ENCODE assay signal across 8 cellular contexts in genomic region chrX:119573840-119574393, GRCh38. TPM values are rescaled to one million over a fixed set of nuclear protein-coding genes. Genes with fewer than 3 reads are reported as not detected.
DNase-seq lines count a peak whose midpoint lies in the region; ATAC-seq, FAIRE-seq and TF ChIP-seq lines count a peak whose summit lies in the region.

No MANE protein-coding gene starts in this region.

- H3K4me3 Mint-ChIP-seq in activated T-helper 2 cell treated with anti-CD3 and anti-CD28 coated beads, Interferon-gamma antibody, Interleukin-2, Interleukin-4, amounts not matched to agents 10 μg/mL and 5 μg/mL and 100 μg/mL, durations not matched to agents 14 hours and 24 hours and 36 hours (ENCODE audit: low read depth) = peak overlapping the region; percentile 91

- no peak overlapping the region; the same call in 1 of the 2 replicates for H3K9ac ChIP-seq in HUES48 (ENCODE audit: low read depth, low read length)

- WGBS in pancreas, 2 donors = 0 to 24% methylated on average over 28 to 30 of the region's 30 CpGs

- H3K9me3 Mint-ChIP-seq in activated T-helper 2 cell treated with anti-CD3 and anti-CD28 coated beads, Interferon-gamma antibody, Interleukin-2, Interleukin-4, amounts not matched to agents 10 μg/mL and 5 μg/mL and 100 μg/mL, durations not matched to agents 14 hours and 24 hours and 36 hours = no peaks in the 10 kb centered on the region

- peaks cover 52% of the 10 kb centered on the region for H3K9me3 ChIP-seq in HUES48 (ENCODE audit: control insufficient read depth, insufficient read depth, low read length)
- H3K9me3 ChIP-seq in pancreas = no peaks in the 10 kb centered on the region

- H3K4me1 Mint-ChIP-seq in activated T-helper 2 cell treated with anti-CD3 and anti-CD28 coated beads, Interferon-gamma antibody, Interleukin-2, Interleukin-4, amounts not matched to agents 10 μg/mL and 5 μg/mL and 100 μg/mL, durations not matched to agents 14 hours and 24 hours and 36 hours (ENCODE audit: low read depth) = peaks cover 15% of the 10 kb centered on the region

- H3K27me3 Mint-ChIP-seq in activated T-helper 2 cell treated with anti-CD3 and anti-CD28 coated beads, Interferon-gamma antibody, Interleukin-2, Interleukin-4, amounts not matched to agents 10 μg/mL and 5 μg/mL and 100 μg/mL, durations not matched to agents 14 hours and 24 hours and 36 hours (ENCODE audit: low read depth) = no peaks in the 10 kb centered on the region

- FAIRE-seq in pancreas (lab: Jason Lieb, UNC) = no peak

- intact Hi-C loops in activated T-helper 2 cell treated with anti-CD3 and anti-CD28 coated beads, Interferon-gamma antibody, Interleukin-2, Interleukin-4, amounts not matched to agents 10 μg/mL and 5 μg/mL and 100 μg/mL, durations not matched to agents 14 hours and 24 hours and 36 hours (cut with micrococcal nuclease) = loop anchor here (1.0 to 10.0 kb wide), 4 partner anchors 9 to 119 kb away; partner anchors contain the start of genes SEPTIN6 and STEEP1
- intact Hi-C loops in Right ventricle myocardium superior (cut with DNase I) = no loop called here
- intact Hi-C loops in pancreas (cut with DNase I) = no loop called here

- ATAC-seq in GM19452 (IDR thresholded peaks at IDR 0.05; ENCODE audit: unreplicated experiment) = peak; percentile 83
- ATAC-seq in Right ventricle myocardium superior (ENCODE audit: poor library complexity) = peak; percentile 50
- peak; percentile 17 to 53 (median 24) for ATAC-seq in pancreas
- ATAC-seq in HG03097 (IDR thresholded peaks at IDR 0.05; ENCODE audit: low FRiP score, unreplicated experiment) = no peak

- H3K27me3 ChIP-seq in HUES48 (ENCODE audit: control insufficient read depth, insufficient read depth, low read length) (no peaks in the 10 kb centered on the region), pancreas (no peaks in the 10 kb centered on the region)

- H3K36me3 ChIP-seq in HUES48 (ENCODE audit: control insufficient read depth, insufficient read depth, low read length) = no peaks in the 10 kb centered on the region
- H3K36me3 ChIP-seq in pancreas = no peaks in the 10 kb centered on the region

- H3K4me3 ChIP-seq in HUES48 (ENCODE audit: low read depth, low read length) (peak overlapping the region; percentile 79), pancreas (peak overlapping the region in 3 of 4 donors; percentile 48 to 63 (median 56))

- peak overlapping the region; percentile 90 for H3K27ac Mint-ChIP-seq in activated T-helper 2 cell treated with anti-CD3 and anti-CD28 coated beads, Interferon-gamma antibody, Interleukin-2, Interleukin-4, amounts not matched to agents 10 μg/mL and 5 μg/mL and 100 μg/mL, durations not matched to agents 14 hours and 24 hours and 36 hours

- H3K4me1 ChIP-seq in HUES48 (ENCODE audit: control insufficient read depth, insufficient read depth, low read length) (no peaks in the 10 kb centered on the region; the same call in 1 of the 2 replicates), pancreas (no peaks in the 10 kb centered on the region)

- DNase-seq in DMS 273 (lab: John Stamatoyannopoulos, UW; ENCODE audit: unreplicated experiment) = peak; percentile 67
- DNase-seq in activated T-helper 2 cell treated with anti-CD3 and anti-CD28 coated beads, Interferon-gamma antibody, Interleukin-2, Interleukin-4, amounts not matched to agents 10 μg/mL and 5 μg/mL and 100 μg/mL, durations not matched to agents 14 hours and 24 hours and 36 hours (ENCODE audit: low spot score) = no peak
- DNase-seq in Right ventricle myocardium superior = peak; percentile 39
- peak in 4 of 6 donors; percentile 21 to 43 (median 26) for DNase-seq in pancreas
- no peak for DNase-seq in superior temporal gyrus (ENCODE audit: extremely low spot score)

- no peak for TF ChIP-seq CTCF in pancreas (IDR thresholded peaks at IDR 0.05)

- H3K27ac ChIP-seq in HUES48 (ENCODE audit: low read depth, low read length) (peak overlapping the region; percentile 59), pancreas (peak overlapping the region; percentile 14 to 80 (median 75))

- peaks cover 10% of the 10 kb centered on the region for H3K36me3 Mint-ChIP-seq in activated T-helper 2 cell treated with anti-CD3 and anti-CD28 coated beads, Interferon-gamma antibody, Interleukin-2, Interleukin-4, amounts not matched to agents 10 μg/mL and 5 μg/mL and 100 μg/mL, durations not matched to agents 14 hours and 24 hours and 36 hours (ENCODE audit: low read depth)

RNA-seq across cellular contexts. Expression of gene UBE2A, which starts 0.4 kb away (rescaled TPM):
- total RNA-seq in activated T-helper 2 cell treated with anti-CD3 and anti-CD28 coated beads, Interferon-gamma antibody, Interleukin-2, Interleukin-4, amounts not matched to agents 10 μg/mL and 5 μg/mL and 100 μg/mL, durations not matched to agents 14 hours and 24 hours and 36 hours = 60.6 and 61.6 TPM in 2 replicates
- total RNA-seq in Right ventricle myocardium superior = 58.5 TPM
- 10 to 100 TPM; 11.4 to 25.7 (median 15.1) TPM for total RNA-seq in pancreas
- 10 to 100 TPM; 18.1 to 33.8 TPM for polyA plus RNA-seq in pancreas

RNA-seq across cellular contexts. Expression of gene STEEP1, which starts 8.7 kb away (rescaled TPM):
- total RNA-seq in activated T-helper 2 cell treated with anti-CD3 and anti-CD28 coated beads, Interferon-gamma antibody, Interleukin-2, Interleukin-4, amounts not matched to agents 10 μg/mL and 5 μg/mL and 100 μg/mL, durations not matched to agents 14 hours and 24 hours and 36 hours = 21.9 and 22.0 TPM in 2 replicates
- total RNA-seq in Right ventricle myocardium superior (12.7 TPM), pancreas (10 to 100 TPM in 2 of 6 donors, 1 to 10 TPM in 4; 5.2 to 12.2 (median 7.7) TPM)
- 10 to 100 TPM in 1 of 2 donors, 1 to 10 TPM in 1; 5.7 to 15.0 TPM for polyA plus RNA-seq in pancreas

RNA-seq across cellular contexts. Expression of gene NKRF, which starts 32.3 kb away (rescaled TPM):
- 25.1 and 25.9 TPM in 2 replicates for total RNA-seq in activated T-helper 2 cell treated with anti-CD3 and anti-CD28 coated beads, Interferon-gamma antibody, Interleukin-2, Interleukin-4, amounts not matched to agents 10 μg/mL and 5 μg/mL and 100 μg/mL, durations not matched to agents 14 hours and 24 hours and 36 hours
- 4.6 TPM for total RNA-seq in Right ventricle myocardium superior
- 1 to 10 TPM; 2.5 to 4.7 (median 2.9) TPM for total RNA-seq in pancreas
- 1 to 10 TPM; 3.8 to 4.7 TPM for polyA plus RNA-seq in pancreas

Comparison
In these comparisons a context has a peak if more than half of its experiments do, and no peak if none do; other contexts are left out.
1. DNase-seq: peak in DMS 273 (single experiment), Right ventricle myocardium superior (single experiment) and pancreas (4 of 6); none in activated T-helper 2 cell treated with anti-CD3 and anti-CD28 coated beads, Interferon-gamma antibody, Interleukin-2, Interleukin-4, amounts not matched to agents 10 μg/mL and 5 μg/mL and 100 μg/mL, durations not matched to agents 14 hours and 24 hours and 36 hours (single experiment) and superior temporal gyrus (single experiment).